10 cellular contexts compared by ENCODE assay signal in the genomic region with DNA sequence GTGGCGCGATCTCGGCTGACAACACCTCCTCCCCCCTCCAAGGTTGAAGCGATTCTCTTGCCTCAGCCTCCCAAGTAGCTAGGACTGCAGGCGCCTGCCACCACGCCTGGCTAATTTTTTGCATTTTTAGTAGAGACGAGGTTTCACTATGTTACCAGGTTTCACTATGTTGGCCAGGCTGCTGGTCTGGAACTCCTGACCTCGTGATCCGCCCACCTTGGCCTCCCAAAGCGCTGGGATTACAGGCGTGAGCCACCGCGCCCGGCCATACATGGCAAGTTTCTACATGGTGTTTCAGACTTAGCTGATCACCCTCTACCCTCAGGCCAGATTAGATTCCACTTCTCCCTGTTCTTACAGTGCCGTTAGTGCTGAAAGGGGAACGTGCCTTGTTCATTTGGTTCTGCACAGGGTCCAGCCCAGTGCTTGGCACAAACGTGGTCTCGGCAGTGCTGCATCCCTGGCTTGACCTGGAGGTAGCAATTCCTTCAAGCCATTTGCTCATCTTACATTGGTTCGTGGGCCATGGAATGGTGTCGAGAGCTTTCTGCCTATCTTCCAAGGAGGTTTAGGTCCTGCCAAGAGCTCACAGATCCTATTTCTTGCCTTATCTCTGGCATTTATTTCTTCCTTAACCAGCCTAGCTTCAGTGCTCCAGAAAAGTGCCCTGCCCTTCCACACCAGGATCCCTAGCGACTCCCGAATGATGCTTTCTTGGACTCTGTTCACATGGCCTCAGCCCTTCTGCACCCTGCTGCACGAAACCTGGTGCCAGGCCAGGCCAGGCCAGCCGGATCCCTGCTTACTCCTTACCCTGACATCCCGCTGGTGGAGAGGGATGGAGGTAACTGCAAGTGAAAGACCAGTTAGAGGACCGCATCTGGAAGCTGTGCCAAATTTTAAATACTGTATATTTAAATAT. TPM values are rescaled to one million over a fixed set of nuclear protein-coding genes. Genes with fewer than 3 reads are reported as not detected.
A peak's percentile ranks its signal among the peaks of the same experiment; 100 is the strongest.
DNase-seq lines count a peak whose midpoint lies in the region; ATAC-seq and TF ChIP-seq lines count a peak whose summit lies in the region.
"Had no signal": no experiment of that assay in that cellular context is flagged by ENCODE, and none has a peak within 500 bp of the region (broad histone marks: within the 10 kb centered on the region; RNA-seq: fewer than 3 reads in every experiment).

No MANE protein-coding gene starts in this region.

- H3K27ac ChIP-seq in colonic mucosa = no peak overlapping the region
- H3K27ac ChIP-seq in neutrophil = peak overlapping the region; percentile 26
- peak overlapping the region in 1 of 2 donors; percentile 69 for H3K27ac ChIP-seq in ascending aorta
- H3K27ac ChIP-seq: foreskin keratinocyte had no signal

- H3K4me3 Mint-ChIP-seq in T-helper 1 cell treated with Interleukin-12 subunit alpha and Interleukin-12 subunit beta and Interleukin-4 antibody, amounts not matched to agents 30 μg/mL and 1 μg/mL, for 36 hours = peak overlapping the region; percentile 67
- H3K4me3 Mint-ChIP-seq in IgD-negative memory B cell = peak overlapping the region in 3 of 4 donors; percentile 63 to 91 (median 72)

- H3K9me3 ChIP-seq in colonic mucosa = no peaks in the 10 kb centered on the region
- no peaks in the 10 kb centered on the region for H3K9me3 ChIP-seq in neutrophil
- H3K9me3 ChIP-seq in ascending aorta = no peaks in the 10 kb centered on the region
- H3K9me3 ChIP-seq: testis had no signal

- DNase-seq in T-helper 1 cell (no peak), colonic mucosa (peak; percentile 30), NCI-H510A treated with DMSO at 0.1 percent for 48 hours (lab: John Stamatoyannopoulos, UW) (no peak), ascending aorta (ENCODE audit: low spot score in 2 of 2) (no peak)
- DNase-seq: foreskin keratinocyte had no signal

- ATAC-seq in GM18519 (IDR thresholded peaks at IDR 0.05; ENCODE audit: low FRiP score, unreplicated experiment) = no peak

- H3K4me3 ChIP-seq in colonic mucosa (no peak overlapping the region), neutrophil (ENCODE audit: low read depth in 1 of 2, low read length in 1 of 2) (no peak overlapping the region), ascending aorta (no peak overlapping the region)
- H3K4me3 ChIP-seq: testis had no signal

- no peak for TF ChIP-seq CTCF in colonic mucosa (IDR thresholded peaks at IDR 0.05)
- TF ChIP-seq CTCF in neutrophil (IDR thresholded peaks at IDR 0.05) = no peak
- TF ChIP-seq CTCF in ascending aorta (IDR thresholded peaks at IDR 0.05) = no peak

- H3K27ac Mint-ChIP-seq in T-helper 1 cell treated with Interleukin-12 subunit alpha and Interleukin-12 subunit beta and Interleukin-4 antibody, amounts not matched to agents 30 μg/mL and 1 μg/mL, for 36 hours = peak overlapping the region; percentile 77
- H3K27ac Mint-ChIP-seq in IgD-negative memory B cell = peak overlapping the region; percentile 20 to 100 (median 98)

- no peaks in the 10 kb centered on the region for H3K27me3 ChIP-seq in colonic mucosa
- H3K27me3 ChIP-seq in neutrophil = no peaks in the 10 kb centered on the region
- H3K27me3 ChIP-seq in ascending aorta = no peaks in the 10 kb centered on the region
- H3K27me3 ChIP-seq: foreskin keratinocyte, testis had no signal

- no peaks in the 10 kb centered on the region for H3K36me3 ChIP-seq in colonic mucosa
- peaks cover 43% of the 10 kb centered on the region for H3K36me3 ChIP-seq in neutrophil
- H3K36me3 ChIP-seq in ascending aorta = peaks cover 26 to 29% of the 10 kb centered on the region in 2 donors

- H3K4me1 Mint-ChIP-seq in T-helper 1 cell treated with Interleukin-12 subunit alpha and Interleukin-12 subunit beta and Interleukin-4 antibody, amounts not matched to agents 30 μg/mL and 1 μg/mL, for 36 hours (ENCODE audit: low read depth) = peaks cover 48% of the 10 kb centered on the region
- peaks cover 39 to 48% (median 42%) of the 10 kb centered on the region in 3 donors for H3K4me1 Mint-ChIP-seq in IgD-negative memory B cell

- H3K9me3 Mint-ChIP-seq in T-helper 1 cell treated with Interleukin-12 subunit alpha and Interleukin-12 subunit beta and Interleukin-4 antibody, amounts not matched to agents 30 μg/mL and 1 μg/mL, for 36 hours = no peaks in the 10 kb centered on the region
- peaks cover 0 to 3% (median 0%) of the 10 kb centered on the region in 3 donors for H3K9me3 Mint-ChIP-seq in IgD-negative memory B cell

- peaks cover 3% of the 10 kb centered on the region for H3K27me3 Mint-ChIP-seq in T-helper 1 cell treated with Interleukin-12 subunit alpha and Interleukin-12 subunit beta and Interleukin-4 antibody, amounts not matched to agents 30 μg/mL and 1 μg/mL, for 36 hours (ENCODE audit: low read depth)
- H3K27me3 Mint-ChIP-seq in IgD-negative memory B cell = peaks cover 1% of the 10 kb centered on the region

- no peak overlapping the region for H3K9ac ChIP-seq in colonic mucosa (ENCODE audit: low read depth in 2 of 2, low read length in 2 of 2)

- intact Hi-C loops in colonic mucosa (cut with DNase I) = no loop called here
- intact Hi-C loops in ascending aorta (cut with DNase I) = loop anchor here (5.0 to 10.0 kb wide), 4 partner anchors 53 to 308 kb away; a partner anchor contains a TSS

- peaks cover 7% of the 10 kb centered on the region for H3K4me1 ChIP-seq in colonic mucosa
- H3K4me1 ChIP-seq in neutrophil (ENCODE audit: control insufficient read depth in 1 of 2, insufficient read depth in 1 of 2, low read depth in 1 of 2, low read length in 1 of 2) = peaks cover 53 to 57% of the 10 kb centered on the region in 2 experiments
- peaks cover 8 to 18% of the 10 kb centered on the region in 2 donors for H3K4me1 ChIP-seq in ascending aorta
- H3K4me1 ChIP-seq: foreskin keratinocyte had no signal

- peaks cover 41% of the 10 kb centered on the region for H3K36me3 Mint-ChIP-seq in T-helper 1 cell treated with Interleukin-12 subunit alpha and Interleukin-12 subunit beta and Interleukin-4 antibody, amounts not matched to agents 30 μg/mL and 1 μg/mL, for 36 hours (ENCODE audit: low read depth)
- peaks cover 5% of the 10 kb centered on the region for H3K36me3 Mint-ChIP-seq in IgD-negative memory B cell

RNA-seq across cellular contexts. Expression of a gene that starts 14.8 kb away (rescaled TPM):
- 0.34 TPM for polyA plus RNA-seq in IgD-negative memory B cell
- 10 to 100 TPM; 18.6 to 86.4 TPM for total RNA-seq in colonic mucosa
- not detected for total RNA-seq in ascending aorta

RNA-seq across cellular contexts. Expression of a gene that starts 22.7 kb away (rescaled TPM):
- 35.1 TPM for polyA plus RNA-seq in IgD-negative memory B cell
- total RNA-seq in colonic mucosa = 10 to 100 TPM; 30.5 to 42.3 TPM
- total RNA-seq in ascending aorta = 18.8 TPM

RNA-seq across cellular contexts. Expression of a gene that starts 23.9 kb away (rescaled TPM):
- polyA plus RNA-seq in IgD-negative memory B cell = 15.5 TPM
- total RNA-seq in colonic mucosa (10 to 100 TPM; 13.6 to 61.7 TPM), ascending aorta (108 TPM)

RNA-seq across cellular contexts. Expression of a gene that starts 35.2 kb away (rescaled TPM):
- 30.0 TPM for polyA plus RNA-seq in IgD-negative memory B cell
- total RNA-seq in colonic mucosa = 10 to 100 TPM; 11.7 to 12.4 TPM
- total RNA-seq in ascending aorta = 29.5 TPM

RNA-seq across cellular contexts. Expression of a gene that starts 49.0 kb away (rescaled TPM):
- 35.2 TPM for polyA plus RNA-seq in IgD-negative memory B cell
- total RNA-seq in colonic mucosa (10 to 100 TPM; 13.2 to 17.0 TPM), ascending aorta (1.6 TPM)

Comparison
In these comparisons a context has a peak if more than half of its experiments do, and no peak if none do; other contexts are left out.
1. RNA of a gene that starts 14.8 kb away (total RNA-seq): 18.6 to 86.4 TPM in colonic mucosa; not detected in ascending aorta (single experiment); every median in the first group is over 10 times any median in the second.